ENCODE assay signal across 22 cellular contexts in genomic region chr11:42410251-42410956, GRCh38.
DNase-seq lines count a peak whose midpoint lies in the region; ATAC-seq, FAIRE-seq and TF ChIP-seq lines count a peak whose summit lies in the region.
"Had no signal": no experiment of that assay in that cellular context is flagged by ENCODE, and none has a peak within 500 bp of the region (broad histone marks: within the 10 kb centered on the region; RNA-seq: fewer than 3 reads in every experiment).

No MANE protein-coding gene starts in this region.

- H3K27me3 ChIP-seq in OCI-LY3 (ENCODE audit: low read depth, low read length) (no peaks in the 10 kb centered on the region), keratinocyte (ENCODE audit: control insufficient read depth, extremely low read depth, insufficient read depth, low read length) (no peaks in the 10 kb centered on the region), HAP-1 (ENCODE audit: low read depth) (no peaks in the 10 kb centered on the region)
- H3K27me3 ChIP-seq in CD8-positive, alpha-beta memory T cell (ENCODE audit: insufficient read depth, low read length, poor library complexity, severe bottlenecking) = no peaks in the 10 kb centered on the region
- H3K27me3 ChIP-seq: dorsolateral prefrontal cortex, esophagus squamous epithelium, tibial nerve had no signal

- H3K27me3 Mint-ChIP-seq in CD8-positive, alpha-beta memory T cell = no peaks in the 10 kb centered on the region
- no peaks in the 10 kb centered on the region for H3K27me3 Mint-ChIP-seq in activated CD4-positive, alpha-beta memory T cell treated with anti-CD3 and anti-CD28 coated beads, Interleukin-2, amount 10 ng/mL, durations not matched to agents 7 days and 5 days
- H3K27me3 Mint-ChIP-seq: activated naive CD4-positive, alpha-beta T cell treated with anti-CD3 and anti-CD28 coated beads, Interleukin-2, amount 10 ng/mL, durations not matched to agents 7 days and 5 days; natural killer cell treated with Interleukin-12 subunit alpha and Interleukin-12 subunit beta and Interleukin-15 and Interleukin-18, amount 100 ng/mL, for 72 hours had no signal

- peak; percentile 53 for ATAC-seq in GM18858 (IDR thresholded peaks at IDR 0.05; ENCODE audit: unreplicated experiment)
- peak; percentile 68 for ATAC-seq in HG03060 (IDR thresholded peaks at IDR 0.05; ENCODE audit: low read depth, unreplicated experiment)
- no peak for ATAC-seq in activated CD4-positive, CD25-positive, alpha-beta regulatory T cell treated with anti-CD3 and anti-CD28 coated beads, Interleukin-2, amount 50 U/mL, for 24 hours
- ATAC-seq: natural killer cell treated with Interleukin-12 subunit alpha and Interleukin-12 subunit beta and Interleukin-15 and Interleukin-18, amount 100 ng/mL, for 72 hours had no signal

- H3K9me3 ChIP-seq in OCI-LY3 (ENCODE audit: insufficient read depth, low read length) (no peaks in the 10 kb centered on the region), keratinocyte (ENCODE audit: control insufficient read depth, low read depth, low read length) (no peaks in the 10 kb centered on the region), HAP-1 (no peaks in the 10 kb centered on the region; the same call in 1 of the 2 replicates)
- no peaks in the 10 kb centered on the region for H3K9me3 ChIP-seq in CD8-positive, alpha-beta memory T cell (ENCODE audit: low read length)
- H3K9me3 ChIP-seq: esophagus squamous epithelium, left ventricle myocardium inferior, tibial nerve had no signal

- H3K9me3 Mint-ChIP-seq in CD8-positive, alpha-beta memory T cell = peaks cover 2 to 37% (median 12%) of the 10 kb centered on the region in 5 donors
- peaks cover 18% of the 10 kb centered on the region for H3K9me3 Mint-ChIP-seq in activated CD4-positive, alpha-beta memory T cell treated with anti-CD3 and anti-CD28 coated beads, Interleukin-2, amount 10 ng/mL, durations not matched to agents 7 days and 5 days

- CTCF ChIA-PET in CD8-positive, alpha-beta memory T cell (lab: Charles Lee) = no interaction called here
- CTCF ChIA-PET in activated CD4-positive, alpha-beta memory T cell treated with anti-CD3 and anti-CD28 coated beads, Interleukin-2, amount 10 ng/mL, durations not matched to agents 7 days and 5 days (lab: Charles Lee) = no interaction called here

- dilution Hi-C loops in keratinocyte (cut with MboI; ENCODE audit: extremely low pct_ligation_motif_present, low sequenced_read_pairs) = no loop called here

- POLR2A ChIA-PET in CD8-positive, alpha-beta memory T cell (lab: Charles Lee) = no interaction called here
- POLR2A ChIA-PET in activated CD4-positive, alpha-beta memory T cell treated with anti-CD3 and anti-CD28 coated beads, Interleukin-2, amount 10 ng/mL, durations not matched to agents 7 days and 5 days (lab: Charles Lee) = no interaction called here

- no peaks in the 10 kb centered on the region for H4K20me1 ChIP-seq in OCI-LY3 (ENCODE audit: insufficient read depth, low read length)
- no peaks in the 10 kb centered on the region for H4K20me1 ChIP-seq in keratinocyte (ENCODE audit: control insufficient read depth, extremely low read depth, insufficient read depth, low read length)

- H3K4me3 ChIP-seq in OCI-LY3 (ENCODE audit: low read length) (peak overlapping the region; percentile 47), keratinocyte (ENCODE audit: control insufficient read depth in 2 of 3, extremely low read depth in 1 of 3, insufficient read depth in 2 of 3, low read depth in 1 of 3, low read length in 3 of 3) (no peak overlapping the region), HAP-1 (no peak overlapping the region)
- no peak overlapping the region for H3K4me3 ChIP-seq in CD8-positive, alpha-beta memory T cell (ENCODE audit: low read length)
- H3K4me3 ChIP-seq: dorsolateral prefrontal cortex, esophagus squamous epithelium, left ventricle myocardium inferior, PC-9, tibial nerve had no signal

- H3K4me1 Mint-ChIP-seq in CD8-positive, alpha-beta memory T cell = no peaks in the 10 kb centered on the region
- no peaks in the 10 kb centered on the region for H3K4me1 Mint-ChIP-seq in activated CD4-positive, alpha-beta memory T cell treated with anti-CD3 and anti-CD28 coated beads, Interleukin-2, amount 10 ng/mL, durations not matched to agents 7 days and 5 days
- H3K4me1 Mint-ChIP-seq: activated naive CD4-positive, alpha-beta T cell treated with anti-CD3 and anti-CD28 coated beads, Interleukin-2, amount 10 ng/mL, durations not matched to agents 7 days and 5 days had no signal

- H3K27ac ChIP-seq in OCI-LY3 (ENCODE audit: low read length) (peak overlapping the region; percentile 94), keratinocyte (ENCODE audit: control insufficient read depth, insufficient read depth, low read length) (no peak overlapping the region)
- no peak overlapping the region for H3K27ac ChIP-seq in CD8-positive, alpha-beta memory T cell (ENCODE audit: low read depth, low read length)
- H3K27ac ChIP-seq: dorsolateral prefrontal cortex, esophagus squamous epithelium, left ventricle myocardium inferior, PC-9, tibial nerve had no signal

- no peak overlapping the region for H3K27ac Mint-ChIP-seq in CD8-positive, alpha-beta memory T cell
- H3K27ac Mint-ChIP-seq in activated CD4-positive, alpha-beta memory T cell treated with anti-CD3 and anti-CD28 coated beads, Interleukin-2, amount 10 ng/mL, durations not matched to agents 7 days and 5 days = no peak overlapping the region
- H3K27ac Mint-ChIP-seq: activated naive CD4-positive, alpha-beta T cell treated with anti-CD3 and anti-CD28 coated beads, Interleukin-2, amount 10 ng/mL, durations not matched to agents 7 days and 5 days; natural killer cell treated with Interleukin-12 subunit alpha and Interleukin-12 subunit beta and Interleukin-15 and Interleukin-18, amount 100 ng/mL, for 72 hours had no signal

- H3K79me2 ChIP-seq in OCI-LY3 (ENCODE audit: low read length) (no peaks in the 10 kb centered on the region), keratinocyte (ENCODE audit: control insufficient read depth, insufficient read depth, low read length) (no peaks in the 10 kb centered on the region)

- H2AFZ ChIP-seq in OCI-LY3 (ENCODE audit: low read depth, low read length) (peak overlapping the region; percentile 72), keratinocyte (ENCODE audit: control insufficient read depth, low read length) (no peak overlapping the region)
- H2AFZ ChIP-seq: PC-9 had no signal

- DNase-seq in keratinocyte (ENCODE audit: low read depth, low spot score) (no peak), HAP-1 (ENCODE audit: low spot score in 2 of 2) (no peak)
- DNase-seq in CD8-positive, alpha-beta memory T cell = no peak
- DNase-seq in activated CD4-positive, alpha-beta memory T cell treated with anti-CD3 and anti-CD28 coated beads, Interleukin-2, amount 10 ng/mL, durations not matched to agents 7 days and 5 days = no peak
- DNase-seq: activated CD4-positive, CD25-positive, alpha-beta regulatory T cell treated with anti-CD3 and anti-CD28 coated beads, Interleukin-2, amount 50 U/mL, for 72 hours; activated naive CD4-positive, alpha-beta T cell treated with anti-CD3 and anti-CD28 coated beads, Interleukin-2, amount 10 ng/mL, durations not matched to agents 7 days and 5 days; dorsolateral prefrontal cortex; esophagus squamous epithelium; H7; left ventricle myocardium inferior; NCI-H1048; NCI-H2227 treated with DMSO at 0.1 percent for 48 hours; PC-9; T-helper 1 cell had no signal

- H3K4me1 ChIP-seq in OCI-LY3 (ENCODE audit: low read length) = peaks cover 43% of the 10 kb centered on the region
- H3K4me1 ChIP-seq in keratinocyte (ENCODE audit: control insufficient read depth, extremely low read depth, insufficient read depth, low read length) = no peaks in the 10 kb centered on the region
- H3K4me1 ChIP-seq in CD8-positive, alpha-beta memory T cell (ENCODE audit: insufficient read depth, low read length) = no peaks in the 10 kb centered on the region
- no peaks in the 10 kb centered on the region for H3K4me1 ChIP-seq in HAP-1
- H3K4me1 ChIP-seq: esophagus squamous epithelium, left ventricle myocardium inferior, tibial nerve had no signal

- peak overlapping the region; percentile 42 for H3K9ac ChIP-seq in OCI-LY3 (ENCODE audit: low read length)
- no peak overlapping the region for H3K9ac ChIP-seq in keratinocyte (ENCODE audit: control insufficient read depth, extremely low read depth, insufficient read depth, low read length)

- no peaks in the 10 kb centered on the region for H3K9me1 ChIP-seq in keratinocyte (ENCODE audit: control insufficient read depth, extremely low read depth, insufficient read depth, low read length)

- TF ChIP-seq CTCF in OCI-LY3 (IDR thresholded peaks at IDR 0.05; ENCODE audit: low read depth, low read length) (no peak), keratinocyte (optimal IDR thresholded peaks at IDR 0.05 in 1 of 3, IDR thresholded peaks at IDR 0.05 in 1 of 3, conservative IDR thresholded peaks at IDR 0.05 in 1 of 3; ENCODE audit: extremely low read depth in 1 of 3, insufficient read depth in 2 of 3, low read length in 3 of 3) (no peak)

- H3K4me2 ChIP-seq in OCI-LY3 (ENCODE audit: low read length) = peak overlapping the region; percentile 71
- no peak overlapping the region for H3K4me2 ChIP-seq in keratinocyte (ENCODE audit: control insufficient read depth, extremely low read depth, insufficient read depth, low read depth, low read length)
- H3K4me2 ChIP-seq: PC-9 had no signal

- FAIRE-seq in keratinocyte (lab: Jason Lieb, UNC) = peak; percentile 59
- FAIRE-seq: GM18507, HTR-8/SVneo had no signal

- H3K36me3 Mint-ChIP-seq in CD8-positive, alpha-beta memory T cell = no peaks in the 10 kb centered on the region
- no peaks in the 10 kb centered on the region for H3K36me3 Mint-ChIP-seq in activated CD4-positive, alpha-beta memory T cell treated with anti-CD3 and anti-CD28 coated beads, Interleukin-2, amount 10 ng/mL, durations not matched to agents 7 days and 5 days (ENCODE audit: low read depth)
- H3K36me3 Mint-ChIP-seq: activated naive CD4-positive, alpha-beta T cell treated with anti-CD3 and anti-CD28 coated beads, Interleukin-2, amount 10 ng/mL, durations not matched to agents 7 days and 5 days; natural killer cell treated with Interleukin-12 subunit alpha and Interleukin-12 subunit beta and Interleukin-15 and Interleukin-18, amount 100 ng/mL, for 72 hours had no signal

- in situ Hi-C loops in HAP-1 (cut with MboI; ENCODE audit: low sequenced_read_pairs) = no loop called here

- H3K36me3 ChIP-seq in OCI-LY3 (replicated peaks; ENCODE audit: low read depth, low read length) = peaks cover 4% of the 10 kb centered on the region
- H3K36me3 ChIP-seq in keratinocyte (ENCODE audit: control insufficient read depth in 2 of 2, extremely low read depth in 1 of 2, insufficient read depth in 2 of 2, low read length in 2 of 2) = no peaks in the 10 kb centered on the region
- no peaks in the 10 kb centered on the region for H3K36me3 ChIP-seq in CD8-positive, alpha-beta memory T cell (ENCODE audit: insufficient read depth, low read length)
- H3K36me3 ChIP-seq in HAP-1 (replicated peaks) = no peaks in the 10 kb centered on the region
- H3K36me3 ChIP-seq: esophagus squamous epithelium, left ventricle myocardium inferior, tibial nerve had no signal

- no peak overlapping the region for H3K4me3 Mint-ChIP-seq in CD8-positive, alpha-beta memory T cell
- no peak overlapping the region for H3K4me3 Mint-ChIP-seq in activated CD4-positive, alpha-beta memory T cell treated with anti-CD3 and anti-CD28 coated beads, Interleukin-2, amount 10 ng/mL, durations not matched to agents 7 days and 5 days
- H3K4me3 Mint-ChIP-seq: activated naive CD4-positive, alpha-beta T cell treated with anti-CD3 and anti-CD28 coated beads, Interleukin-2, amount 10 ng/mL, durations not matched to agents 7 days and 5 days; natural killer cell treated with Interleukin-12 subunit alpha and Interleukin-12 subunit beta and Interleukin-15 and Interleukin-18, amount 100 ng/mL, for 72 hours had no signal

Comparison
In these comparisons a context has a peak if more than half of its experiments do, and no peak if none do; other contexts are left out.
1. ATAC-seq: peak in GM18858 (single experiment) and HG03060 (single experiment); none in activated CD4-positive, CD25-positive, alpha-beta regulatory T cell treated with anti-CD3 and anti-CD28 coated beads, Interleukin-2, amount 50 U/mL, for 24 hours (0 of 2).